ENCODE assay signal across 19 cellular contexts in the genomic region with DNA sequence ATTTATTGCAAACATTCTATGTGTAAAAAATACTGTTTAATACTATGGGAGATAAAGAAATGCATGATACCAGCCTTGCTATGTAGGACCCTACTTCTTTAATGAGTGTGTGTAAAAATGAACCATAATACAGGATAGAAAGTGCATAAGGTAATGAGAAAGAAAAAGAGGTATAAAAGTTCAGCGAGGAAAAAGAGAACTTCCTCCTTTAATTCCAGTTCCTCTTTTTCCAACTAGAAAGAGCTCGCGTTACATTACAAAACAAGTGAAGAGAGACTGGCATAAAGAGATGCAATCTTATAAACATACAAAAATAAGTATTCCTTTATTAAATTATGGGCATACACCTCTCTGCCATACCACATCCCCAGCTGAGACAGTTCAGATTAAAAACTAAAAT.
DNase-seq lines count a peak whose midpoint lies in the region; ATAC-seq and TF ChIP-seq lines count a peak whose summit lies in the region.
"Had no signal": no experiment of that assay in that cellular context is flagged by ENCODE, and none has a peak within 500 bp of the region (broad histone marks: within the 10 kb centered on the region; RNA-seq: fewer than 3 reads in every experiment).

No MANE protein-coding gene starts in this region.

- H3K4me1 Mint-ChIP-seq in activated T-cell treated with anti-CD3 and anti-CD28 coated beads, Interleukin-2, amount 50 U/mL, for 72 hours (ENCODE audit: low read depth): peaks cover 5% of the 10 kb centered on the region

- no peak overlapping the region for H3K27ac ChIP-seq in colonic mucosa
- H3K27ac ChIP-seq: 22Rv1, gastroesophageal sphincter, thoracic aorta had no signal

- TF ChIP-seq CTCF in omental fat pad (IDR thresholded peaks at IDR 0.05) (no peak), colonic mucosa (IDR thresholded peaks at IDR 0.05) (no peak)

- no peaks in the 10 kb centered on the region for H3K4me1 ChIP-seq in colonic mucosa

- H3K27ac Mint-ChIP-seq in activated T-cell treated with anti-CD3 and anti-CD28 coated beads, Interleukin-2, amount 50 U/mL, for 72 hours: peak overlapping the region; percentile 30

- H3K9ac ChIP-seq in colonic mucosa (ENCODE audit: low read depth in 2 of 2, low read length in 2 of 2): no peak overlapping the region

- ATAC-seq in activated T-cell treated with anti-CD3 and anti-CD28 coated beads, Interleukin-2, amount 50 U/mL, for 72 hours (replicated peaks in 1 of 2): no peak
- ATAC-seq in omental fat pad (ENCODE audit: low FRiP score): no peak
- ATAC-seq: activated T-cell treated with anti-CD3 and anti-CD28 coated beads, Interleukin-2, amount 50 U/mL, for 4 hours; gastroesophageal sphincter; right cardiac atrium had no signal

- H3K36me3 ChIP-seq in colonic mucosa: no peaks in the 10 kb centered on the region
- H3K36me3 ChIP-seq: thoracic aorta had no signal

- H3K4me3 ChIP-seq in colonic mucosa: no peak overlapping the region
- H3K4me3 ChIP-seq: gastroesophageal sphincter, thoracic aorta had no signal

- H3K9me3 Mint-ChIP-seq in activated T-cell treated with anti-CD3 and anti-CD28 coated beads, Interleukin-2, amount 50 U/mL, for 72 hours: peaks cover 0 to 1% of the 10 kb centered on the region in 2 donors
- H3K9me3 Mint-ChIP-seq: CD8-positive, alpha-beta memory T cell had no signal

- no peaks in the 10 kb centered on the region for H3K27me3 Mint-ChIP-seq in activated T-cell treated with anti-CD3 and anti-CD28 coated beads, Interleukin-2, amount 50 U/mL, for 72 hours (ENCODE audit: low read depth)
- H3K27me3 Mint-ChIP-seq: CD8-positive, alpha-beta memory T cell had no signal

- H3K27me3 ChIP-seq in colonic mucosa: no peaks in the 10 kb centered on the region
- H3K27me3 ChIP-seq: gastroesophageal sphincter had no signal

- no peak for DNase-seq in activated T-cell treated with anti-CD3 and anti-CD28 coated beads, Interleukin-2, amount 50 U/mL, for 72 hours
- DNase-seq in activated T-cell treated with anti-CD3 and anti-CD28 coated beads, Interleukin-2, amount 50 U/mL, for 48 hours: no peak
- peak; percentile 84 to 90 for DNase-seq in Kasumi-1 (lab: John Stamatoyannopoulos, UW)
- peak; percentile 73 for DNase-seq in SKM-1 treated with dmso at 0.1 percent for 144 hours (lab: John Stamatoyannopoulos, UW; ENCODE audit: unreplicated experiment)
- peak; percentile 16 for DNase-seq in pons (ENCODE audit: low spot score)
- DNase-seq in omental fat pad (ENCODE audit: low spot score): no peak
- DNase-seq in NCI-H345 treated with DMSO at 0.1 percent for 48 hours (lab: John Stamatoyannopoulos, UW; ENCODE audit: unreplicated experiment): no peak
- no peak for DNase-seq in colonic mucosa
- DNase-seq: activated T-cell treated with anti-CD3 and anti-CD28 coated beads, Interleukin-2, amount 50 U/mL, for 4 hours; amygdala; CD8-positive, alpha-beta memory T cell; EL; NCI-H1436 treated with DMSO at 0.1 percent for 48 hours; NCI-H446 treated with DMSO at 0.1 percent for 48 hours; right cardiac atrium; stimulated activated CD4-positive, alpha-beta T cell treated with anti-CD3 and anti-CD28 coated beads, Interleukin-2, amount 100 ng/mL, for 24 hours had no signal

- H3K9me3 ChIP-seq in colonic mucosa: no peaks in the 10 kb centered on the region
- H3K9me3 ChIP-seq: gastroesophageal sphincter, thoracic aorta had no signal

- intact Hi-C loops in colonic mucosa (cut with DNase I): no loop called here

- H3K4me3 Mint-ChIP-seq in activated T-cell treated with anti-CD3 and anti-CD28 coated beads, Interleukin-2, amount 50 U/mL, for 72 hours: no peak overlapping the region
- H3K4me3 Mint-ChIP-seq: activated T-cell treated with anti-CD3 and anti-CD28 coated beads, Interleukin-2, amount 50 U/mL, for 4 hours; CD8-positive, alpha-beta memory T cell had no signal

- H3K36me3 Mint-ChIP-seq in activated T-cell treated with anti-CD3 and anti-CD28 coated beads, Interleukin-2, amount 50 U/mL, for 72 hours (ENCODE audit: insufficient read depth in 2 of 2): peaks cover 3 to 6% of the 10 kb centered on the region in 2 donors

Comparison
In these comparisons a context has a peak if more than half of its experiments do, and no peak if none do; other contexts are left out.
1. DNase-seq: peak in Kasumi-1 (2 of 2), SKM-1 treated with dmso at 0.1 percent for 144 hours (single experiment) and pons (single experiment); none in activated T-cell treated with anti-CD3 and anti-CD28 coated beads, Interleukin-2, amount 50 U/mL, for 72 hours (0 of 2), activated T-cell treated with anti-CD3 and anti-CD28 coated beads, Interleukin-2, amount 50 U/mL, for 48 hours (0 of 2), omental fat pad (single experiment), NCI-H345 treated with DMSO at 0.1 percent for 48 hours (single experiment) and colonic mucosa (single experiment).